In the genomic region with DNA sequence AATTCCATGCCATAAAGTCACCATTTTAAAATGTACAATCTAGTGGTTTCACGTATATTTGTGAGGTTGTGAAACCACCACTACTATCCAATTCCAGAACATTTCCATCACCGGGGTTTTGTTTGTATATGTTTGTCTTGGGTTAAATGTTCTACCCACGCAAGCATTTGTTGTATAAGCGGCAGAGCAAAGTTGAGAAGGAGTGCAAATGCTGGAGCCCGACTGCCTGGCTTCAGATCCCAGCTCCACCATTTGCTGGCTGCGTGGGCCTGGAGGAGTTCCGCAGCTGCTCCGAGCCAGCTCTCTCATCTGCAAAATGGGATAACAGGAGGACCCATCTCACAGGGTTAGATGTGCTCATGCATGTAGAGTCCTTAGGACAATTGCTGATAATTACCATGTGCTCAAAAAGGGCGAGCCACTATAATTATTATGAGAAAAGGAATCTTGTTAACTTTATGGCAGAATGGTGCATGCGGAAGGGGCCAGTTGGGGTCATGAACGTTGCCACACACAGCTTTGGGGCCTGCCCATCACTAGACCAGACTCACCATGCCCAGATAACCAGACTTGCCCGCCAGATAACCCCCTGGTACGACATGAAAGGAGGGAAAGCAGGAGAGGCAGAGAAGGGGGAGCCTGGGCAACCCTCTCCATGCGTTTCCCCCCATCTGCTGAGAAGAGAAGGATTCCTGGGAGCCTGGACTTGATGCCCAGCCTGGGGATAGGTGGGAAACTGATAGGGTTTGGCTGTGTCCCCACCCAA, we compare ENCODE assay signal across 19 cellular contexts. TPM values are rescaled to one million over a fixed set of nuclear protein-coding genes. Genes with fewer than 3 reads are reported as not detected.
DNase-seq lines count a peak whose midpoint lies in the region; ATAC-seq and TF ChIP-seq lines count a peak whose summit lies in the region.
"Had no signal": no experiment of that assay in that cellular context is flagged by ENCODE, and none has a peak within 500 bp of the region (broad histone marks: within the 10 kb centered on the region; RNA-seq: fewer than 3 reads in every experiment).

No MANE protein-coding gene starts in this region.

- no peak overlapping the region for H3K4me3 Mint-ChIP-seq in activated naive CD4-positive, alpha-beta T cell treated with anti-CD3 and anti-CD28 coated beads, Interleukin-2, amount 50 U/mL, for 24 hours
- H3K4me3 Mint-ChIP-seq in activated naive CD4-positive, alpha-beta T cell treated with anti-CD3 and anti-CD28 coated beads, Interleukin-2, amount 10 ng/mL, durations not matched to agents 7 days and 5 days = no peak overlapping the region
- H3K4me3 Mint-ChIP-seq in type B pancreatic cell = peak overlapping the region; percentile 19
- H3K4me3 Mint-ChIP-seq: activated CD8-positive, alpha-beta T cell treated with anti-CD3 and anti-CD28 coated beads for 36 hours; H9; memory B cell had no signal

- H3K4me3 ChIP-seq in choroid plexus epithelial cell (ENCODE audit: low read depth, low read length) = no peak overlapping the region
- H3K4me3 ChIP-seq in mucosa of rectum (ENCODE audit: low read length in 2 of 2) = peak overlapping the region in 1 of 2 donors; percentile 13
- H3K4me3 ChIP-seq: GM12878, upper lobe of left lung had no signal

- peaks cover 86% of the 10 kb centered on the region for H3K4me1 Mint-ChIP-seq in activated naive CD4-positive, alpha-beta T cell treated with anti-CD3 and anti-CD28 coated beads, Interleukin-2, amount 50 U/mL, for 24 hours
- H3K4me1 Mint-ChIP-seq in activated naive CD4-positive, alpha-beta T cell treated with anti-CD3 and anti-CD28 coated beads, Interleukin-2, amount 10 ng/mL, durations not matched to agents 7 days and 5 days = peaks cover 82% of the 10 kb centered on the region
- H3K4me1 Mint-ChIP-seq in type B pancreatic cell (ENCODE audit: unreplicated experiment) = peaks cover 77% of the 10 kb centered on the region
- H3K4me1 Mint-ChIP-seq: memory B cell had no signal

- H3K4me1 ChIP-seq in mucosa of rectum (ENCODE audit: control insufficient read depth in 2 of 2, insufficient read depth in 2 of 2, low read length in 2 of 2) = peaks cover 24 to 46% of the 10 kb centered on the region in 2 donors

- CTCF ChIA-PET in activated naive CD4-positive, alpha-beta T cell treated with anti-CD3 and anti-CD28 coated beads, Interleukin-2, amount 10 ng/mL, durations not matched to agents 7 days and 5 days (lab: Charles Lee) = interaction anchor here (0.7 kb wide), 1 partner anchor 18 kb away, joined by 3 read pairs; no protein-coding TSS in a partner anchor

- no peak for DNase-seq in activated naive CD4-positive, alpha-beta T cell treated with anti-CD3 and anti-CD28 coated beads, Interleukin-2, amount 10 ng/mL, durations not matched to agents 7 days and 5 days
- DNase-seq in choroid plexus epithelial cell (ENCODE audit: low read depth) = peak; percentile 79
- DNase-seq in type B pancreatic cell (ENCODE audit: extremely low spot score, unreplicated experiment) = no peak
- DNase-seq in stimulated activated naive CD4-positive, alpha-beta T cell (lab: John Stamatoyannopoulos, UW) = no peak
- DNase-seq: activated CD8-positive, alpha-beta T cell treated with anti-CD3 and anti-CD28 coated beads for 36 hours; effector memory CD4-positive, alpha-beta T cell; H9; NCI-H1694; PC-3; stimulated activated CD4-positive, alpha-beta T cell treated with anti-CD3 and anti-CD28 coated beads, Interleukin-4, amount 100 ng/mL, for 24 hours; upper lobe of left lung had no signal

- no peaks in the 10 kb centered on the region for H3K9me3 ChIP-seq in mucosa of rectum (ENCODE audit: control insufficient read depth in 2 of 2, low read length in 2 of 2)
- H3K9me3 ChIP-seq: upper lobe of left lung had no signal

- TF ChIP-seq CTCF in choroid plexus epithelial cell (conservative IDR thresholded peaks at IDR 0.05; ENCODE audit: low read depth, low read length) (no peak), type B pancreatic cell (conservative IDR thresholded peaks at IDR 0.05) (no peak)

- H3K27ac ChIP-seq in mucosa of rectum (ENCODE audit: low read depth in 2 of 2, low read length in 2 of 2) = peak overlapping the region; percentile 23 to 40
- H3K27ac ChIP-seq: VCaP had no signal

- H3K36me3 Mint-ChIP-seq in activated naive CD4-positive, alpha-beta T cell treated with anti-CD3 and anti-CD28 coated beads, Interleukin-2, amount 50 U/mL, for 24 hours = peaks cover 25% of the 10 kb centered on the region
- peaks cover 67% of the 10 kb centered on the region for H3K36me3 Mint-ChIP-seq in activated naive CD4-positive, alpha-beta T cell treated with anti-CD3 and anti-CD28 coated beads, Interleukin-2, amount 10 ng/mL, durations not matched to agents 7 days and 5 days
- H3K36me3 Mint-ChIP-seq in type B pancreatic cell = peaks cover 32% of the 10 kb centered on the region
- H3K36me3 Mint-ChIP-seq: memory B cell had no signal

- no peaks in the 10 kb centered on the region for H3K27me3 ChIP-seq in mucosa of rectum (ENCODE audit: control insufficient read depth in 2 of 2, insufficient read depth in 2 of 2, low read length in 2 of 2)
- H3K27me3 ChIP-seq: upper lobe of left lung had no signal

- H3K27ac Mint-ChIP-seq in activated naive CD4-positive, alpha-beta T cell treated with anti-CD3 and anti-CD28 coated beads, Interleukin-2, amount 50 U/mL, for 24 hours = peak overlapping the region; percentile 63
- no peak overlapping the region for H3K27ac Mint-ChIP-seq in activated naive CD4-positive, alpha-beta T cell treated with anti-CD3 and anti-CD28 coated beads, Interleukin-2, amount 10 ng/mL, durations not matched to agents 7 days and 5 days
- no peak overlapping the region for H3K27ac Mint-ChIP-seq in type B pancreatic cell
- H3K27ac Mint-ChIP-seq: brain, memory B cell had no signal

- no peaks in the 10 kb centered on the region for H3K27me3 Mint-ChIP-seq in activated naive CD4-positive, alpha-beta T cell treated with anti-CD3 and anti-CD28 coated beads, Interleukin-2, amount 50 U/mL, for 24 hours
- H3K27me3 Mint-ChIP-seq in activated naive CD4-positive, alpha-beta T cell treated with anti-CD3 and anti-CD28 coated beads, Interleukin-2, amount 10 ng/mL, durations not matched to agents 7 days and 5 days = peaks cover 5% of the 10 kb centered on the region
- no peaks in the 10 kb centered on the region for H3K27me3 Mint-ChIP-seq in type B pancreatic cell
- H3K27me3 Mint-ChIP-seq: activated CD8-positive, alpha-beta T cell treated with anti-CD3 and anti-CD28 coated beads for 36 hours; brain had no signal

- H3K36me3 ChIP-seq in mucosa of rectum (ENCODE audit: control insufficient read depth in 2 of 2, insufficient read depth in 2 of 2, low read length in 2 of 2) = peaks cover 0 to 9% of the 10 kb centered on the region in 2 donors

- no peaks in the 10 kb centered on the region for H3K9me3 Mint-ChIP-seq in activated naive CD4-positive, alpha-beta T cell treated with anti-CD3 and anti-CD28 coated beads, Interleukin-2, amount 50 U/mL, for 24 hours
- H3K9me3 Mint-ChIP-seq in activated naive CD4-positive, alpha-beta T cell treated with anti-CD3 and anti-CD28 coated beads, Interleukin-2, amount 10 ng/mL, durations not matched to agents 7 days and 5 days = peaks cover 23% of the 10 kb centered on the region
- no peaks in the 10 kb centered on the region for H3K9me3 Mint-ChIP-seq in type B pancreatic cell
- H3K9me3 Mint-ChIP-seq: brain, H9, memory B cell had no signal

- no peak overlapping the region for H3K9ac ChIP-seq in mucosa of rectum (ENCODE audit: low read depth in 1 of 2, low read length in 2 of 2)

- ATAC-seq in GM19324 (IDR thresholded peaks at IDR 0.05; ENCODE audit: low FRiP score, unreplicated experiment) = no peak
- no peak for ATAC-seq in GM19023 (IDR thresholded peaks at IDR 0.05; ENCODE audit: unreplicated experiment)
- ATAC-seq: activated CD8-positive, alpha-beta T cell treated with anti-CD3 and anti-CD28 coated beads for 36 hours; GM12878; PC-3 had no signal

RNA-seq across cellular contexts. Expression of a gene that starts 6.4 kb away (rescaled TPM):
- total RNA-seq in type B pancreatic cell (ENCODE audit: low replicate concordance) = 128 and 176 TPM in 2 replicates
